In genomic region chr5:43400082-43400481, GRCh38 we compare ENCODE assay signal across 16 cellular contexts. TPM values are rescaled to one million over a fixed set of nuclear protein-coding genes. Genes with fewer than 3 reads are reported as not detected.
A peak's percentile ranks its signal among the peaks of the same experiment; 100 is the strongest.
DNase-seq lines count a peak whose midpoint lies in the region; FAIRE-seq and TF ChIP-seq lines count a peak whose summit lies in the region.
"Had no signal": no experiment of that assay in that cellular context is flagged by ENCODE, and none has a peak within 500 bp of the region (broad histone marks: within the 10 kb centered on the region; RNA-seq: fewer than 3 reads in every experiment).

No MANE protein-coding gene starts in this region.

- H3K27ac Mint-ChIP-seq in activated naive CD4-positive, alpha-beta T cell treated with anti-CD3 and anti-CD28 coated beads, Interleukin-2, amount 10 ng/mL, durations not matched to agents 7 days and 5 days, result no peak overlapping the region
- H3K27ac Mint-ChIP-seq: activated CD8-positive, alpha-beta T cell treated with anti-CD3 and anti-CD28 coated beads for 36 hours had no signal

- CTCF ChIA-PET in activated naive CD4-positive, alpha-beta T cell treated with anti-CD3 and anti-CD28 coated beads, Interleukin-2, amount 10 ng/mL, durations not matched to agents 7 days and 5 days (lab: Charles Lee), result interaction anchor here (1.4 to 2.2 kb wide), 2 partner anchors 10 to 84 kb away, joined by 5 to 6 read pairs; partner anchors contain the start of gene TMEM267
- CTCF ChIA-PET in HEK293T (lab: Yijun Ruan, JAX), result no interaction called here

- no peak overlapping the region for H3K4me3 Mint-ChIP-seq in activated naive CD4-positive, alpha-beta T cell treated with anti-CD3 and anti-CD28 coated beads, Interleukin-2, amount 10 ng/mL, durations not matched to agents 7 days and 5 days
- H3K4me3 Mint-ChIP-seq: activated CD8-positive, alpha-beta T cell treated with anti-CD3 and anti-CD28 coated beads for 36 hours; activated naive CD4-positive, alpha-beta T cell treated with anti-CD3 and anti-CD28 coated beads, Interleukin-2, amount 50 U/mL, for 24 hours had no signal

- H3K9me3 ChIP-seq in Loucy (ENCODE audit: insufficient read depth, low read depth, low read length), result no peaks in the 10 kb centered on the region
- no peaks in the 10 kb centered on the region for H3K9me3 ChIP-seq in liver (ENCODE audit: control insufficient read depth in 4 of 4, low read length in 3 of 4)
- H3K9me3 ChIP-seq: upper lobe of right lung had no signal

- no peak overlapping the region for H2AFZ ChIP-seq in Loucy (ENCODE audit: low read length)

- H3K27me3 Mint-ChIP-seq in activated naive CD4-positive, alpha-beta T cell treated with anti-CD3 and anti-CD28 coated beads, Interleukin-2, amount 10 ng/mL, durations not matched to agents 7 days and 5 days, result peaks cover 14% of the 10 kb centered on the region
- H3K27me3 Mint-ChIP-seq: activated CD8-positive, alpha-beta T cell treated with anti-CD3 and anti-CD28 coated beads for 36 hours; activated naive CD4-positive, alpha-beta T cell treated with anti-CD3 and anti-CD28 coated beads, Interleukin-2, amount 50 U/mL, for 24 hours had no signal

- no peaks in the 10 kb centered on the region for H3K36me3 ChIP-seq in Loucy (ENCODE audit: insufficient read depth, low read length)
- no peaks in the 10 kb centered on the region for H3K36me3 ChIP-seq in bronchial epithelial cell (ENCODE audit: control insufficient read depth, insufficient read depth, low read length)
- no peaks in the 10 kb centered on the region for H3K36me3 ChIP-seq in liver (ENCODE audit: control insufficient read depth in 4 of 4, insufficient read depth in 3 of 4, low read depth in 1 of 4, low read length in 3 of 4)
- H3K36me3 ChIP-seq: upper lobe of right lung had no signal

- peaks cover 26% of the 10 kb centered on the region for H3K36me3 Mint-ChIP-seq in activated naive CD4-positive, alpha-beta T cell treated with anti-CD3 and anti-CD28 coated beads, Interleukin-2, amount 10 ng/mL, durations not matched to agents 7 days and 5 days

- H3K9ac ChIP-seq in Loucy (ENCODE audit: low read depth, low read length, poor library complexity, severe bottlenecking) (no peak overlapping the region), liver (ENCODE audit: low read depth in 1 of 2, low read length in 2 of 2) (no peak overlapping the region)

- peaks cover 41% of the 10 kb centered on the region for H3K79me2 ChIP-seq in Loucy (ENCODE audit: insufficient read depth, low read length)

- no peak overlapping the region for H3K27ac ChIP-seq in C4-2B
- no peak overlapping the region for H3K27ac ChIP-seq in liver (ENCODE audit: low read depth in 1 of 2, low read length in 2 of 2)
- H3K27ac ChIP-seq: upper lobe of right lung had no signal

- H3K4me1 Mint-ChIP-seq in activated naive CD4-positive, alpha-beta T cell treated with anti-CD3 and anti-CD28 coated beads, Interleukin-2, amount 10 ng/mL, durations not matched to agents 7 days and 5 days, result peaks cover 35% of the 10 kb centered on the region

- WGBS in liver, result 91% methylated on average over 3 of the region's 3 CpGs

- peak; percentile 79 to 81 for TF ChIP-seq RAD21 in liver (IDR thresholded peaks at IDR 0.05)

- no peaks in the 10 kb centered on the region for H4K20me1 ChIP-seq in Loucy (ENCODE audit: insufficient read depth, low read length, poor library complexity, severe bottlenecking)

- H3K4me1 ChIP-seq in Loucy (ENCODE audit: insufficient read depth, low read length, poor library complexity, severe bottlenecking) (peaks cover 19% of the 10 kb centered on the region), liver (ENCODE audit: control insufficient read depth in 4 of 4, insufficient read depth in 4 of 4, low read length in 3 of 4) (peaks cover 0 to 8% (median 3%) of the 10 kb centered on the region in 4 donors)

- POLR2A ChIA-PET in HEK293T (lab: Yijun Ruan, JAX), result interaction anchor here (1.1 kb wide), 1 partner anchor 84 kb away, joined by 5 read pairs; the partner anchor contains the start of gene TMEM267

- H3K4me3 ChIP-seq in Loucy (ENCODE audit: low read length, poor library complexity, severe bottlenecking) (no peak overlapping the region), bronchial epithelial cell (ENCODE audit: low read depth, low read length) (no peak overlapping the region), liver (ENCODE audit: low read depth in 1 of 3, low read length in 3 of 3) (no peak overlapping the region)
- H3K4me3 ChIP-seq: upper lobe of right lung had no signal

- no peaks in the 10 kb centered on the region for H3F3A ChIP-seq in Loucy (ENCODE audit: low read depth)

- no peaks in the 10 kb centered on the region for H3K27me3 ChIP-seq in Loucy (ENCODE audit: insufficient read depth, low read length, poor library complexity, severe bottlenecking)
- no peaks in the 10 kb centered on the region for H3K27me3 ChIP-seq in bronchial epithelial cell (ENCODE audit: control insufficient read depth, insufficient read depth, low read length)
- no peaks in the 10 kb centered on the region for H3K27me3 ChIP-seq in liver (ENCODE audit: control insufficient read depth in 4 of 4, insufficient read depth in 4 of 4, low read length in 3 of 4)
- H3K27me3 ChIP-seq: upper lobe of right lung had no signal

- no peak for FAIRE-seq in bronchial epithelial cell (lab: Jason Lieb, UNC)
- FAIRE-seq: GM12892, H1 had no signal

- TF ChIP-seq CTCF in C4-2B (conservative IDR thresholded peaks at IDR 0.05) (peak; percentile 30), Loucy (conservative IDR thresholded peaks at IDR 0.05; ENCODE audit: low read length) (peak; percentile 45; the same call in 1 of the 2 replicates), bronchial epithelial cell (IDR thresholded peaks at IDR 0.05; ENCODE audit: insufficient read depth, low read length, severe bottlenecking) (peak; percentile 15), liver (IDR thresholded peaks at IDR 0.05; ENCODE audit: low read depth, low read length, missing input control) (peak; percentile 30)

- no peaks in the 10 kb centered on the region for H3K9me2 ChIP-seq in Loucy (replicated peaks; ENCODE audit: low read depth, low read length)

- H3K9me3 Mint-ChIP-seq in activated naive CD4-positive, alpha-beta T cell treated with anti-CD3 and anti-CD28 coated beads, Interleukin-2, amount 10 ng/mL, durations not matched to agents 7 days and 5 days, result peaks cover 27% of the 10 kb centered on the region
- H3K9me3 Mint-ChIP-seq: activated naive CD4-positive, alpha-beta T cell treated with anti-CD3 and anti-CD28 coated beads, Interleukin-2, amount 50 U/mL, for 24 hours had no signal

- DNase-seq in bronchial epithelial cell (ENCODE audit: low read depth), result peak; percentile 40
- no peak for DNase-seq in NCI-H2029 (lab: John Stamatoyannopoulos, UW)
- no peak for DNase-seq in activated naive CD4-positive, alpha-beta T cell treated with anti-CD3 and anti-CD28 coated beads, Interleukin-2, amount 10 ng/mL, durations not matched to agents 7 days and 5 days
- DNase-seq in HEK293T (ENCODE audit: extremely low spot score), result no peak
- no peak for DNase-seq in amniotic stem cell (lab: John Stamatoyannopoulos, UW)
- DNase-seq: activated CD8-positive, alpha-beta T cell treated with anti-CD3 and anti-CD28 coated beads for 36 hours; effector CD8-positive, alpha-beta T cell; MM.1S; NCI-H526; upper lobe of right lung had no signal

- H3K4me2 ChIP-seq in Loucy (ENCODE audit: low read depth, low read length, poor library complexity, severe bottlenecking), result no peak overlapping the region

TF ChIP-seq in liver, 16 proteins besides CTCF, POLR2A, EP300 and RAD21:
- TF ChIP-seq JUND (IDR thresholded peaks at IDR 0.05) (no peak), NR2F2 (IDR thresholded peaks at IDR 0.05) (no peak), HNF4A (conservative IDR thresholded peaks at IDR 0.05) (no peak), RXRA (IDR thresholded peaks at IDR 0.05) (no peak), SP1 (IDR thresholded peaks at IDR 0.05) (no peak), FOXA1 (IDR thresholded peaks at IDR 0.05) (no peak), FOXA2 (IDR thresholded peaks at IDR 0.05) (no peak), EGR1 (IDR thresholded peaks at IDR 0.05; ENCODE audit: low read depth in 2 of 2) (no peak), MAX (IDR thresholded peaks at IDR 0.05) (no peak)

TF ChIP-seq in HEK293T, 16 proteins besides CTCF, POLR2A, EP300 and RAD21:
- TF ChIP-seq PKNOX1 (IDR thresholded peaks at IDR 0.05) (no peak), LEF1 (IDR thresholded peaks at IDR 0.05; ENCODE audit: borderline replicate concordance) (no peak), NFRKB (IDR thresholded peaks at IDR 0.05) (no peak), L3MBTL2 (conservative IDR thresholded peaks at IDR 0.05) (no peak), FOXA1 (IDR thresholded peaks at IDR 0.05) (no peak)

RNA-seq across cellular contexts. Expression of gene CCL28, which starts 12.1 kb away (rescaled TPM):
- total RNA-seq in bronchial epithelial cell (1.0 and 1.6 TPM in 2 replicates), liver (1 to 10 TPM in 1 of 2 donors, under 1 TPM in 1; 0.37 to 1.0 TPM)
- polyA plus RNA-seq in liver, result 1 to 10 TPM in 1 of 2 donors, under 1 TPM in 1; 0.61 to 1.2 TPM
- total RNA-seq: H1 had no signal
